Comparison of ENCODE assay signal across 22 cellular contexts in the genomic region with DNA sequence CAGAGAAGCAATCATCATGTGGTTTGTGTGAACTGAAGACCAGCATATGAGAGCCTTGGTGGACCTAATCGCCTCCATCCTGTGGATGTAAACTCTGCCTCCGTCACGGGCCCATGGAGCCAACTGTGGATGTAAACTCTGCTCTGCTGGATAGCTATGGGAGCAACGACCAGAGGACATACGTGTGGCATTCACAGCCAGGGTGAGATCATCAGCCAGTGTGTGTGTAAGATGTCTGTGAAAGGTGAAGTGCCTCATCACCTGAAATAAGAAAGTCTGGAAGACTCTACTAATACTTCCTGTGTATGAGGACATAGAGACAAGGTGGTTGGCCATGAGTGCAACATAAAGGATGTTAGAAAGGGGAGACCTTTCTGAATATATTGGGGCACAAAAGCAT.
DNase-seq lines count a peak whose midpoint lies in the region; ATAC-seq, FAIRE-seq and TF ChIP-seq lines count a peak whose summit lies in the region.
"Had no signal": no experiment of that assay in that cellular context is flagged by ENCODE, and none has a peak within 500 bp of the region (broad histone marks: within the 10 kb centered on the region; RNA-seq: fewer than 3 reads in every experiment).

No MANE protein-coding gene starts in this region.

- in situ Hi-C loops in HepG2 (cut with HindIII; ENCODE audit: extremely low pct_ligation_motif_present, low pct_unique_long_range_greater_than_20kb), result no loop called here

- no TSS peak for BruUV-seq in HepG2 (replicated peaks; lab: Mats Ljungman, UMichigan)

- H3K79me2 ChIP-seq in HepG2 (ENCODE audit: insufficient read depth, low read length), result no peaks in the 10 kb centered on the region

- H4K20me1 ChIP-seq in HepG2 (ENCODE audit: insufficient read depth, low read length), result no peaks in the 10 kb centered on the region

- H3K9ac ChIP-seq in liver (ENCODE audit: low read depth in 1 of 2, low read length in 2 of 2) (no peak overlapping the region), HepG2 (ENCODE audit: insufficient read depth, low read depth, low read length) (no peak overlapping the region), mucosa of stomach (ENCODE audit: low read length) (peak overlapping the region; percentile 6)

- no peak overlapping the region for H3K4me2 ChIP-seq in HepG2 (ENCODE audit: low read depth, low read length)
- H3K4me2 ChIP-seq: A549, GM23338 had no signal

- no peak overlapping the region for H3K4me3 ChIP-seq in liver (ENCODE audit: low read depth in 1 of 3, low read length in 3 of 3)
- H3K4me3 ChIP-seq in HepG2 (replicated peaks in 1 of 3; ENCODE audit: insufficient read depth in 1 of 3, low read depth in 2 of 3, low read length in 3 of 3), result no peak overlapping the region
- H3K4me3 ChIP-seq in mucosa of stomach (ENCODE audit: low read length), result no peak overlapping the region
- no peak overlapping the region for H3K4me3 ChIP-seq in breast epithelium
- no peak overlapping the region for H3K4me3 ChIP-seq in SJCRH30
- H3K4me3 ChIP-seq: A549, GM23338 had no signal

- intact Hi-C loops in HepG2 (cut with micrococcal nuclease; ENCODE audit: unreplicated experiment) (no loop called here), breast epithelium (cut with DNase I; ENCODE audit: low total_unique reads) (no loop called here)

- no peaks in the 10 kb centered on the region for H3K36me3 ChIP-seq in liver (ENCODE audit: control insufficient read depth in 4 of 4, insufficient read depth in 3 of 4, low read depth in 1 of 4, low read length in 3 of 4)
- no peaks in the 10 kb centered on the region for H3K36me3 ChIP-seq in HepG2 (replicated peaks in 1 of 2; ENCODE audit: control insufficient read depth in 1 of 2, insufficient read depth in 2 of 2, low read length in 2 of 2)
- no peaks in the 10 kb centered on the region for H3K36me3 ChIP-seq in mucosa of stomach (ENCODE audit: control insufficient read depth, insufficient read depth, low read length)
- H3K36me3 ChIP-seq in breast epithelium, result no peaks in the 10 kb centered on the region
- H3K36me3 ChIP-seq in SJCRH30, result no peaks in the 10 kb centered on the region

- WGBS in liver, result 81% methylated on average over 5 of the region's 5 CpGs
- WGBS in HepG2 (ENCODE audit: low lambda C conversion rate), result 93% methylated on average over 5 of the region's 5 CpGs

- H3K27me3 ChIP-seq in liver (ENCODE audit: control insufficient read depth in 4 of 4, insufficient read depth in 4 of 4, low read length in 3 of 4) (no peaks in the 10 kb centered on the region), HepG2 (ENCODE audit: control insufficient read depth in 1 of 2, insufficient read depth in 2 of 2, low read length in 2 of 2) (no peaks in the 10 kb centered on the region), mucosa of stomach (ENCODE audit: control insufficient read depth, insufficient read depth, low read length) (no peaks in the 10 kb centered on the region), breast epithelium (no peaks in the 10 kb centered on the region), SJCRH30 (no peaks in the 10 kb centered on the region)

- no peak for DNase-seq in HepG2 (ENCODE audit: low spot score)
- DNase-seq in urothelium cell line (ENCODE audit: low spot score), result no peak
- no peak for DNase-seq in breast epithelium (ENCODE audit: low spot score in 2 of 2)
- DNase-seq in SJCRH30, result no peak
- DNase-seq in activated CD4-positive, alpha-beta T cell treated with anti-CD3 and anti-CD28 coated beads for 1 hour, result no peak
- DNase-seq: AML-193; Caco-2; CD4-positive, alpha-beta T cell; GDM1; H7; HFFc6 had no signal

- ATAC-seq in HepG2 (no peak), esophagus mucosa (peak; percentile 60)
- ATAC-seq: A549, GM23338, HCT116 had no signal

- TF ChIP-seq EP300 in HepG2 (IDR thresholded peaks at IDR 0.05; ENCODE audit: low read depth in 2 of 2, low read length in 2 of 2) (no peak), HepG2 (CRISPR knock-in tag; IDR thresholded peaks at IDR 0.05; ENCODE audit: borderline replicate concordance) (no peak)

- TF ChIP-seq RAD21 in liver (IDR thresholded peaks at IDR 0.05) (no peak), HepG2 (CRISPR knock-in tag; IDR thresholded peaks at IDR 0.05) (no peak)

- H3K27ac ChIP-seq in liver (ENCODE audit: low read depth in 1 of 2, low read length in 2 of 2), result peak overlapping the region; percentile 95 to 99
- H3K27ac ChIP-seq in HepG2 (ENCODE audit: extremely low read length, insufficient read depth, low read length), result no peak overlapping the region
- H3K27ac ChIP-seq in breast epithelium, result no peak overlapping the region
- H3K27ac ChIP-seq in SJCRH30, result no peak overlapping the region
- H3K27ac ChIP-seq: 22Rv1, C4-2B, HL-60 had no signal

- H3K9me3 ChIP-seq in liver (ENCODE audit: control insufficient read depth in 4 of 4, low read length in 3 of 4), result no peaks in the 10 kb centered on the region
- no peaks in the 10 kb centered on the region for H3K9me3 ChIP-seq in HepG2 (ENCODE audit: low read length)
- no peaks in the 10 kb centered on the region for H3K9me3 ChIP-seq in mucosa of stomach (ENCODE audit: control insufficient read depth, low read length)
- H3K9me3 ChIP-seq in breast epithelium, result no peaks in the 10 kb centered on the region
- no peaks in the 10 kb centered on the region for H3K9me3 ChIP-seq in SJCRH30 (replicated peaks)
- H3K9me3 ChIP-seq: A549, Caco-2 had no signal

- POLR2A ChIA-PET in HepG2 (lab: Yijun Ruan, JAX), result no interaction called here

- H3K4me1 ChIP-seq in liver (ENCODE audit: control insufficient read depth in 4 of 4, insufficient read depth in 4 of 4, low read length in 3 of 4) (peaks cover 22 to 68% (median 52%) of the 10 kb centered on the region in 4 donors), HepG2 (ENCODE audit: insufficient read depth, low read length) (peaks cover 67% of the 10 kb centered on the region), mucosa of stomach (ENCODE audit: control insufficient read depth, insufficient read depth, low read length) (peaks cover 58% of the 10 kb centered on the region), breast epithelium (no peaks in the 10 kb centered on the region), SJCRH30 (no peaks in the 10 kb centered on the region)

- FAIRE-seq in HepG2 (lab: Jason Lieb, UNC) (no peak), urothelium cell line (lab: Jason Lieb, UNC) (peak; percentile 68)
- FAIRE-seq: A549, GM12892, GM18507 had no signal

- H2AFZ ChIP-seq in HepG2 (ENCODE audit: low read length), result no peak overlapping the region
- H2AFZ ChIP-seq: GM23338 had no signal

- TF ChIP-seq POLR2A in HepG2 (IDR thresholded peaks at IDR 0.05; ENCODE audit: insufficient read depth in 1 of 2, low read depth in 2 of 2, low read length in 2 of 2), result no peak
- TF ChIP-seq POLR2A in breast epithelium (IDR thresholded peaks at IDR 0.05), result no peak

- TF ChIP-seq CTCF in liver (IDR thresholded peaks at IDR 0.05; ENCODE audit: low read depth, low read length, missing input control) (no peak), HepG2 (CRISPR knock-in tag; IDR thresholded peaks at IDR 0.05) (no peak), breast epithelium (IDR thresholded peaks at IDR 0.05) (no peak)

- CTCF ChIA-PET in HepG2 (lab: Yijun Ruan, JAX; ENCODE audit: low intra/inter-chr PET ratio, low total read pairs), result no interaction called here

TF ChIP-seq in liver, 16 proteins besides CTCF, POLR2A, EP300 and RAD21 (continues in another document):
- TF ChIP-seq SP1 (IDR thresholded peaks at IDR 0.05) (no peak), FOXA1 (IDR thresholded peaks at IDR 0.05) (no peak), HNF4A (conservative IDR thresholded peaks at IDR 0.05) (no peak)

TF ChIP-seq in HepG2, 621 proteins besides CTCF, POLR2A, EP300 and RAD21:
- TF ChIP-seq, protein P1, sequence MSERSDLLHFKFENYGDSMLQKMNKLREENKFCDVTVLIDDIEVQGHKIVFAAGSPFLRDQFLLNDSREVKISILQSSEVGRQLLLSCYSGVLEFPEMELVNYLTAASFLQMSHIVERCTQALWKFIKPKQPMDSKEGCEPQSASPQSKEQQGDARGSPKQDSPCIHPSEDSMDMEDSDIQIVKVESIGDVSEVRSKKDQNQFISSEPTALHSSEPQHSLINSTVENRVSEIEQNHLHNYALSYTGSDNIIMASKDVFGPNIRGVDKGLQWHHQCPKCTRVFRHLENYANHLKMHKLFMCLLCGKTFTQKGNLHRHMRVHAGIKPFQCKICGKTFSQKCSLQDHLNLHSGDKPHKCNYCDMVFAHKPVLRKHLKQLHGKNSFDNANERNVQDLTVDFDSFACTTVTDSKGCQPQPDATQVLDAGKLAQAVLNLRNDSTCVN (CRISPR knock-in tag; IDR thresholded peaks at IDR 0.05; ENCODE audit: borderline replicate concordance), result no peak
- TF ChIP-seq ZNF337 (CRISPR knock-in tag; IDR thresholded peaks at IDR 0.05; ENCODE audit: borderline replicate concordance, low read depth), result no peak
- no peak for TF ChIP-seq ZNF430 (CRISPR knock-in tag; IDR thresholded peaks at IDR 0.05)
- TF ChIP-seq TBX2 (CRISPR knock-in tag; IDR thresholded peaks at IDR 0.05; ENCODE audit: borderline replicate concordance), result no peak

Comparison
In these comparisons a context has a peak if more than half of its experiments do, and no peak if none do; other contexts are left out.
1. H3K27ac ChIP-seq: peak in liver (2 of 2); none in HepG2 (single experiment), breast epithelium (0 of 2) and SJCRH30 (single experiment).